Comparison of ENCODE assay signal across 8 cellular contexts in genomic region chr14:49692191-49692757, GRCh38. TPM values are rescaled to one million over a fixed set of nuclear protein-coding genes. Genes with fewer than 3 reads are reported as not detected.
DNase-seq lines count a peak whose midpoint lies in the region; ATAC-seq and TF ChIP-seq lines count a peak whose summit lies in the region.

No MANE protein-coding gene starts in this region.

- TF ChIP-seq CTCF in stomach (IDR thresholded peaks at IDR 0.05) = no peak

- no peaks in the 10 kb centered on the region for H3K27me3 Mint-ChIP-seq in activated T-helper 2 cell treated with anti-CD3 and anti-CD28 coated beads, Interferon-gamma antibody, Interleukin-2, Interleukin-4, amounts not matched to agents 10 μg/mL and 5 μg/mL and 100 μg/mL, durations not matched to agents 14 hours and 24 hours and 36 hours (ENCODE audit: low read depth)
- peaks cover 6 to 14% (median 11%) of the 10 kb centered on the region in 3 donors for H3K27me3 Mint-ChIP-seq in immature natural killer cell (ENCODE audit: low read depth in 3 of 3)

- DNase-seq in DMS53 (lab: John Stamatoyannopoulos, UW) = peak; percentile 12
- no peak for DNase-seq in DMS53 treated with DMSO at 0.1 percent for 48 hours (lab: John Stamatoyannopoulos, UW; ENCODE audit: unreplicated experiment)
- no peak for DNase-seq in activated T-helper 2 cell treated with anti-CD3 and anti-CD28 coated beads, Interferon-gamma antibody, Interleukin-2, Interleukin-4, amounts not matched to agents 10 μg/mL and 5 μg/mL and 100 μg/mL, durations not matched to agents 14 hours and 24 hours and 36 hours (ENCODE audit: low spot score)
- no peak for DNase-seq in immature natural killer cell
- no peak for DNase-seq in stomach
- DNase-seq in DMS 273 (lab: John Stamatoyannopoulos, UW; ENCODE audit: unreplicated experiment) = no peak

- WGBS in stomach, 5 donors = 27 to 41% (median 38%) methylated on average over 6 of the region's 6 CpGs

- TF ChIP-seq POLR2A in stomach (IDR thresholded peaks at IDR 0.05) = no peak

- peak overlapping the region; percentile 84 for H3K27ac Mint-ChIP-seq in activated T-helper 2 cell treated with anti-CD3 and anti-CD28 coated beads, Interferon-gamma antibody, Interleukin-2, Interleukin-4, amounts not matched to agents 10 μg/mL and 5 μg/mL and 100 μg/mL, durations not matched to agents 14 hours and 24 hours and 36 hours
- peak overlapping the region; percentile 82 to 97 (median 90) for H3K27ac Mint-ChIP-seq in immature natural killer cell

- TF ChIP-seq EP300 in stomach (IDR thresholded peaks at IDR 0.05) = no peak

- H3K27ac ChIP-seq in stomach = peak overlapping the region in 4 of 5 donors; percentile 95 to 98 (median 96)

- peaks cover 18 to 50% (median 33%) of the 10 kb centered on the region in 4 donors for H3K4me1 ChIP-seq in stomach

- no peaks in the 10 kb centered on the region for H3K9me3 ChIP-seq in stomach

- ATAC-seq in GM21737 (IDR thresholded peaks at IDR 0.05; ENCODE audit: unreplicated experiment) = no peak
- no peak for ATAC-seq in HG02970 (IDR thresholded peaks at IDR 0.05; ENCODE audit: low FRiP score, unreplicated experiment)

- H3K9me3 Mint-ChIP-seq in activated T-helper 2 cell treated with anti-CD3 and anti-CD28 coated beads, Interferon-gamma antibody, Interleukin-2, Interleukin-4, amounts not matched to agents 10 μg/mL and 5 μg/mL and 100 μg/mL, durations not matched to agents 14 hours and 24 hours and 36 hours = no peaks in the 10 kb centered on the region
- H3K9me3 Mint-ChIP-seq in immature natural killer cell = no peaks in the 10 kb centered on the region

- H3K36me3 Mint-ChIP-seq in activated T-helper 2 cell treated with anti-CD3 and anti-CD28 coated beads, Interferon-gamma antibody, Interleukin-2, Interleukin-4, amounts not matched to agents 10 μg/mL and 5 μg/mL and 100 μg/mL, durations not matched to agents 14 hours and 24 hours and 36 hours (ENCODE audit: low read depth) = peaks cover 1% of the 10 kb centered on the region
- H3K36me3 Mint-ChIP-seq in immature natural killer cell = no peaks in the 10 kb centered on the region

- H3K27me3 ChIP-seq in stomach = no peaks in the 10 kb centered on the region

- peaks cover 31% of the 10 kb centered on the region for H3K4me1 Mint-ChIP-seq in activated T-helper 2 cell treated with anti-CD3 and anti-CD28 coated beads, Interferon-gamma antibody, Interleukin-2, Interleukin-4, amounts not matched to agents 10 μg/mL and 5 μg/mL and 100 μg/mL, durations not matched to agents 14 hours and 24 hours and 36 hours (ENCODE audit: low read depth)
- peaks cover 36 to 38% of the 10 kb centered on the region in 2 donors for H3K4me1 Mint-ChIP-seq in immature natural killer cell

- H3K36me3 ChIP-seq in stomach = no peaks in the 10 kb centered on the region

- H3K4me3 ChIP-seq in stomach = peak overlapping the region; percentile 66 to 72 (median 68)

- peak overlapping the region; percentile 84 for H3K4me3 Mint-ChIP-seq in activated T-helper 2 cell treated with anti-CD3 and anti-CD28 coated beads, Interferon-gamma antibody, Interleukin-2, Interleukin-4, amounts not matched to agents 10 μg/mL and 5 μg/mL and 100 μg/mL, durations not matched to agents 14 hours and 24 hours and 36 hours (ENCODE audit: low read depth)
- H3K4me3 Mint-ChIP-seq in immature natural killer cell = peak overlapping the region; percentile 79 to 91 (median 84)

- intact Hi-C loops in activated T-helper 2 cell treated with anti-CD3 and anti-CD28 coated beads, Interferon-gamma antibody, Interleukin-2, Interleukin-4, amounts not matched to agents 10 μg/mL and 5 μg/mL and 100 μg/mL, durations not matched to agents 14 hours and 24 hours and 36 hours (cut with micrococcal nuclease) = loop anchor here (2.0 to 5.0 kb wide), 3 partner anchors 57 to 620 kb away; partner anchors contain the start of genes DMAC2L, DNAAF2, L2HGDH and RPS29
- intact Hi-C loops in stomach (cut with DNase I; ENCODE audit: low total_unique reads) = no loop called here

RNA-seq across cellular contexts. Expression of gene KLHDC1, which starts 0.6 kb away (rescaled TPM):
- total RNA-seq in activated T-helper 2 cell treated with anti-CD3 and anti-CD28 coated beads, Interferon-gamma antibody, Interleukin-2, Interleukin-4, amounts not matched to agents 10 μg/mL and 5 μg/mL and 100 μg/mL, durations not matched to agents 14 hours and 24 hours and 36 hours = 0.78 and 0.96 TPM in 2 replicates
- polyA plus RNA-seq in immature natural killer cell = 1 to 10 TPM; 2.3 to 3.3 (median 2.5) TPM
- 10 to 100 TPM in 1 of 5 donors, 1 to 10 TPM in 3, under 1 TPM in 1; 0.58 to 20.2 (median 1.3) TPM for total RNA-seq in stomach
- polyA plus RNA-seq in stomach = 1 to 10 TPM in 2 of 3 donors, under 1 TPM in 1; 1.00 to 3.4 (median 3.0) TPM

RNA-seq across cellular contexts. Expression of gene POLE2, which starts 4.3 kb away (rescaled TPM):
- total RNA-seq in activated T-helper 2 cell treated with anti-CD3 and anti-CD28 coated beads, Interferon-gamma antibody, Interleukin-2, Interleukin-4, amounts not matched to agents 10 μg/mL and 5 μg/mL and 100 μg/mL, durations not matched to agents 14 hours and 24 hours and 36 hours = 43.4 and 47.2 TPM in 2 replicates
- polyA plus RNA-seq in immature natural killer cell (1 to 10 TPM; 1.4 to 6.4 (median 1.5) TPM), stomach (1 to 10 TPM; 2.3 to 6.1 (median 3.9) TPM)
- total RNA-seq in stomach = 10 to 100 TPM in 1 of 5 donors, 1 to 10 TPM in 3, not detected in 1; 1.8 to 17.1 (median 6.4) TPM

RNA-seq across cellular contexts. Expression of gene DNAAF2, which starts 57.2 kb away (rescaled TPM):
- 10.5 and 11.4 TPM in 2 replicates for total RNA-seq in activated T-helper 2 cell treated with anti-CD3 and anti-CD28 coated beads, Interferon-gamma antibody, Interleukin-2, Interleukin-4, amounts not matched to agents 10 μg/mL and 5 μg/mL and 100 μg/mL, durations not matched to agents 14 hours and 24 hours and 36 hours
- polyA plus RNA-seq in immature natural killer cell (10 to 100 TPM; 13.3 to 17.2 (median 15.4) TPM), stomach (1 to 10 TPM; 3.9 to 7.3 (median 5.7) TPM)
- total RNA-seq in stomach = 10 to 100 TPM in 1 of 5 donors, 1 to 10 TPM in 4; 6.4 to 43.2 (median 9.2) TPM
